ENCODE assay signal across 20 cellular contexts in the genomic region with DNA sequence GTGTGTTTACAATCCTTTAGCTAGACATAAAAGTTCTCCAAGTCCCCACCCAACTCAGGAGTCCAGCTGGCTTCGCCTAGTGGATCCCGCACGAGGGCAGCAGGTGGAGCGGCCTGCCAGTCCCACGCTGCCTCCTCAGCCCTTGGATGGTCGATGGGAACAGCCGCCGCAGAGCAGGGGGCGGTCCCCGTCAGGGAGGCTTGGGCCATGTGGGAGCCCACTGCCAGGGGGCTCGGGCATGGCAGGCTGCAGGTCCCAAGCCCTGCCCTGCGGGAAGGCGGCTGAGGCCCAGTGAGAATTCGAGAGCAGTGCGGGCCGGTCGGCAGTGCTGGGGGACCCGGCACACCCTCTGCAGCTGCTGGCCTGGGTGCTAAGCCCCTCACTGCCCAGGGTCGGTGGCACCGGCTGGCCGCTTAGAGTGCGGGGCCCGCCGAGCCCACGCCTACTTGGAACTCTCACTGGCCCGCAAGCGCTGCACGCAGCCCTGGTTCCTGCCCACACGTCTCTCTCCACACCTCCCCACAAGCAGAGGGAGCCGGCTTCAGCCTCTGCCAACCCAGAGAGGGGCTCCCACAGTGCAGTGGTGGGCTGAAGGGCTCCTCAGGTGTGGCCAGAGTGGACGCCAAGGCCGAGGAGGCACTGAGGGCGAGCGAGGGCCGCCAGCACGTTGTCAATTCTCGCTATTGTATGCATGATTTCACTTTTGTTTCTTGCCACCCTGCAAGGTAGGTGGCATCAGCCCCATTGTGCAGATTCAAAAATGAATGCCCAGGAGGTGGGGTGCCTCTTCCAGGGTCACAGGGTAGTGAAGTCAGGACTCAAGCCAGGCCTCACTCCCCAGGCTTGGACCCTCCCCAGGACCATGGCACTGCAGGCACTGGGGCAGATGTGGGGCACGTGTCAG. TPM values are rescaled to one million over a fixed set of nuclear protein-coding genes. Genes with fewer than 3 reads are reported as not detected.
A peak's percentile ranks its signal among the peaks of the same experiment; 100 is the strongest.
DNase-seq lines count a peak whose midpoint lies in the region; ATAC-seq and TF ChIP-seq lines count a peak whose summit lies in the region.
"Had no signal": no experiment of that assay in that cellular context is flagged by ENCODE, and none has a peak within 500 bp of the region (broad histone marks: within the 10 kb centered on the region; RNA-seq: fewer than 3 reads in every experiment).

No MANE protein-coding gene starts in this region.

- no peak overlapping the region for H3K4me2 ChIP-seq in smooth muscle cell

- no peak overlapping the region for H2AFZ ChIP-seq in smooth muscle cell (ENCODE audit: low read depth)

- H3K36me3 ChIP-seq in right atrium auricular region (no peaks in the 10 kb centered on the region), smooth muscle cell (ENCODE audit: low read depth) (no peaks in the 10 kb centered on the region)

- no peaks in the 10 kb centered on the region for H3K79me2 ChIP-seq in smooth muscle cell (ENCODE audit: low read depth)

- no peak for ATAC-seq in left ventricle myocardium superior
- no peak for ATAC-seq in GM21723 (IDR thresholded peaks at IDR 0.05; ENCODE audit: unreplicated experiment)
- ATAC-seq: A549 had no signal

- peaks cover 12% of the 10 kb centered on the region for H3F3A ChIP-seq in smooth muscle cell (ENCODE audit: low read depth)

- H3K4me3 Mint-ChIP-seq in dendritic cell treated with granulocyte-macrophage colony-stimulating factor and Interleukin-4, amounts not matched to agents 40 ng/mL and 50 ng/mL, for 4 days: no peak overlapping the region
- H3K4me3 Mint-ChIP-seq: CD8-positive, alpha-beta memory T cell; HFFc6 had no signal

- H3K4me3 ChIP-seq in right atrium auricular region (no peak overlapping the region), smooth muscle cell (no peak overlapping the region)
- H3K4me3 ChIP-seq: A549 had no signal

- peaks cover 45% of the 10 kb centered on the region for H3K4me1 Mint-ChIP-seq in dendritic cell treated with granulocyte-macrophage colony-stimulating factor and Interleukin-4, amounts not matched to agents 40 ng/mL and 50 ng/mL, for 4 days (ENCODE audit: low read depth)
- H3K4me1 Mint-ChIP-seq: CD8-positive, alpha-beta memory T cell had no signal

- TF ChIP-seq CTCF in right atrium auricular region (IDR thresholded peaks at IDR 0.05) (no peak), smooth muscle cell (IDR thresholded peaks at IDR 0.05; ENCODE audit: borderline replicate concordance, insufficient read depth, poor library complexity, severe bottlenecking) (no peak)

- H3K27ac Mint-ChIP-seq in dendritic cell treated with granulocyte-macrophage colony-stimulating factor and Interleukin-4, amounts not matched to agents 40 ng/mL and 50 ng/mL, for 4 days: peak overlapping the region; percentile 75
- H3K27ac Mint-ChIP-seq: HFFc6 had no signal

- WGBS in smooth muscle cell (ENCODE audit: low lambda C conversion rate): 98% methylated on average over 38 of the region's 38 CpGs

- H3K9me3 ChIP-seq in right atrium auricular region (no peaks in the 10 kb centered on the region), smooth muscle cell (replicated peaks; ENCODE audit: low read depth) (no peaks in the 10 kb centered on the region)
- H3K9me3 ChIP-seq: A549 had no signal

- no peaks in the 10 kb centered on the region for H4K20me1 ChIP-seq in smooth muscle cell (ENCODE audit: low read depth)

- peak; percentile 54 for DNase-seq in right atrium auricular region (ENCODE audit: low spot score)
- no peak for DNase-seq in left ventricle myocardium superior
- no peak for DNase-seq in smooth muscle cell (lab: John Stamatoyannopoulos, UW; ENCODE audit: unreplicated experiment)
- peak; percentile 35 for DNase-seq in ureter (ENCODE audit: low spot score)
- no peak for DNase-seq in SIG-M5 (lab: John Stamatoyannopoulos, UW)
- DNase-seq in NCI-H1105 (lab: John Stamatoyannopoulos, UW): no peak
- DNase-seq: C1 segment of cervical spinal cord; CD8-positive, alpha-beta memory T cell; DMS53; EL; KG1; NCI-H1694 treated with DMSO at 0.1 percent for 48 hours; NCI-H510A; NCI-H748 treated with DMSO at 0.1 percent for 48 hours; NK-92 treated with Interleukin-12 subunit alpha and Interleukin-12 subunit beta, amount 100 ng/mL, for 24 hours had no signal

- no peaks in the 10 kb centered on the region for H3K9me3 Mint-ChIP-seq in dendritic cell treated with granulocyte-macrophage colony-stimulating factor and Interleukin-4, amounts not matched to agents 40 ng/mL and 50 ng/mL, for 4 days
- H3K9me3 Mint-ChIP-seq: CD8-positive, alpha-beta memory T cell; HFFc6 had no signal

- intact Hi-C loops in left ventricle myocardium superior (cut with micrococcal nuclease): no loop called here
- intact Hi-C loops in dendritic cell treated with granulocyte-macrophage colony-stimulating factor and Interleukin-4, amounts not matched to agents 40 ng/mL and 50 ng/mL, for 4 days (cut with micrococcal nuclease): loop anchor here (2.0 kb wide), 2 partner anchors 17 to 67 kb away; no protein-coding TSS in a partner anchor

- H3K27me3 ChIP-seq in right atrium auricular region: no peaks in the 10 kb centered on the region
- no peaks in the 10 kb centered on the region for H3K27me3 ChIP-seq in smooth muscle cell (ENCODE audit: low read depth)

- no peaks in the 10 kb centered on the region for H3K36me3 Mint-ChIP-seq in dendritic cell treated with granulocyte-macrophage colony-stimulating factor and Interleukin-4, amounts not matched to agents 40 ng/mL and 50 ng/mL, for 4 days (ENCODE audit: low read depth)

- H3K27me3 Mint-ChIP-seq in dendritic cell treated with granulocyte-macrophage colony-stimulating factor and Interleukin-4, amounts not matched to agents 40 ng/mL and 50 ng/mL, for 4 days: peaks cover 76% of the 10 kb centered on the region

- H3K4me1 ChIP-seq in right atrium auricular region: peaks cover 0 to 73% of the 10 kb centered on the region in 2 donors
- H3K4me1 ChIP-seq in smooth muscle cell (ENCODE audit: low read depth): peaks cover 17% of the 10 kb centered on the region

- H3K27ac ChIP-seq in right atrium auricular region (peak overlapping the region; percentile 0 to 13), smooth muscle cell (ENCODE audit: low read depth) (peak overlapping the region; percentile 77)

- no peak overlapping the region for H3K9ac ChIP-seq in smooth muscle cell (ENCODE audit: low read depth)

RNA-seq across cellular contexts. Expression of a gene that starts 48.5 kb away (rescaled TPM):
- total RNA-seq in right atrium auricular region (10 to 100 TPM; 22.4 to 38.2 TPM), left ventricle myocardium superior (47.2 TPM), smooth muscle cell (222 and 313 TPM in 2 replicates), ureter (63.2 TPM)
- 167 and 293 TPM in 2 replicates for polyA plus RNA-seq in smooth muscle cell
- total RNA-seq: CD8-positive, alpha-beta memory T cell; HepG2 had no signal
- polyA plus RNA-seq: HepG2 had no signal

Comparison
In these comparisons a context has a peak if more than half of its experiments do, and no peak if none do; other contexts are left out.
1. DNase-seq: peak in right atrium auricular region (single experiment) and ureter (single experiment); none in left ventricle myocardium superior (single experiment), smooth muscle cell (single experiment), SIG-M5 (single experiment) and NCI-H1105 (single experiment).